ENCODE assay signal across 6 cellular contexts in genomic region chr22:37806409-37807338, GRCh38. TPM values are rescaled to one million over a fixed set of nuclear protein-coding genes. Genes with fewer than 3 reads are reported as not detected.
DNase-seq lines count a peak whose midpoint lies in the region; TF ChIP-seq lines count a peak whose summit lies in the region.

No MANE protein-coding gene starts in this region.

- peak overlapping the region; percentile 71 for H3K4me3 ChIP-seq in ovary

- no peaks in the 10 kb centered on the region for H3K9me3 Mint-ChIP-seq in activated naive CD4-positive, alpha-beta T cell treated with anti-CD3 and anti-CD28 coated beads, Interleukin-2, amount 50 U/mL, for 24 hours

- H3K27ac Mint-ChIP-seq in activated naive CD4-positive, alpha-beta T cell treated with anti-CD3 and anti-CD28 coated beads, Interleukin-2, amount 50 U/mL, for 24 hours, result no peak overlapping the region

- peak overlapping the region in 1 of 2 donors; percentile 4 for H3K27ac ChIP-seq in ovary

- peaks cover 33% of the 10 kb centered on the region for H3K4me1 Mint-ChIP-seq in activated naive CD4-positive, alpha-beta T cell treated with anti-CD3 and anti-CD28 coated beads, Interleukin-2, amount 50 U/mL, for 24 hours

- H3K9me3 ChIP-seq in ovary, result no peaks in the 10 kb centered on the region

- no peak for DNase-seq in activated naive CD4-positive, alpha-beta T cell treated with Interleukin-2 at 50 U/mL for 16 hours
- DNase-seq in cerebellar cortex (ENCODE audit: low spot score) (peak; percentile 44), ovary (peak in 4 of 5 donors; percentile 39 to 62 (median 54)), NCI-H2081 (lab: John Stamatoyannopoulos, UW) (no peak), NCI-H2029 (lab: John Stamatoyannopoulos, UW) (no peak)

- peaks cover 19% of the 10 kb centered on the region for H3K27me3 Mint-ChIP-seq in activated naive CD4-positive, alpha-beta T cell treated with anti-CD3 and anti-CD28 coated beads, Interleukin-2, amount 50 U/mL, for 24 hours

- no peak for TF ChIP-seq EP300 in ovary (IDR thresholded peaks at IDR 0.05)

- WGBS in ovary, 3 donors, result 3 to 4% (median 4%) methylated on average over 19 of the region's 19 CpGs

- intact Hi-C loops in ovary (cut with DNase I), result no loop called here

- H3K36me3 Mint-ChIP-seq in activated naive CD4-positive, alpha-beta T cell treated with anti-CD3 and anti-CD28 coated beads, Interleukin-2, amount 50 U/mL, for 24 hours, result no peaks in the 10 kb centered on the region

- no peaks in the 10 kb centered on the region for H3K36me3 ChIP-seq in ovary

- H3K27me3 ChIP-seq in ovary, result no peaks in the 10 kb centered on the region

- H3K4me3 Mint-ChIP-seq in activated naive CD4-positive, alpha-beta T cell treated with anti-CD3 and anti-CD28 coated beads, Interleukin-2, amount 50 U/mL, for 24 hours, result peak overlapping the region; percentile 73

- no peak for TF ChIP-seq POLR2A in ovary (IDR thresholded peaks at IDR 0.05)

- no peak for TF ChIP-seq CTCF in ovary (IDR thresholded peaks at IDR 0.05)

- H3K4me1 ChIP-seq in ovary (ENCODE audit: insufficient read depth), result peaks cover 9% of the 10 kb centered on the region

RNA-seq across cellular contexts. Expression of gene GCAT, which starts 1.1 kb away (rescaled TPM):
- 10 to 100 TPM in 3 of 7 donors, 1 to 10 TPM in 4; 2.3 to 17.7 (median 9.9) TPM for total RNA-seq in ovary
- polyA plus RNA-seq in ovary, result 10 to 100 TPM in 1 of 2 donors, 1 to 10 TPM in 1; 2.6 to 10.6 TPM

RNA-seq across cellular contexts. Expression of gene GALR3, which starts 16.5 kb away (rescaled TPM):
- not detected for total RNA-seq in ovary
- not detected for polyA plus RNA-seq in ovary

RNA-seq across cellular contexts. Expression of gene ANKRD54, which starts 37.5 kb away (rescaled TPM):
- total RNA-seq in ovary, result 10 to 100 TPM; 28.5 to 48.6 (median 36.2) TPM
- polyA plus RNA-seq in ovary, result 10 to 100 TPM; 14.4 to 24.4 TPM

RNA-seq across cellular contexts. Expression of gene EIF3L, which starts 42.5 kb away (rescaled TPM):
- 1,000 to 10,000 TPM in 2 of 7 donors, 100 to 1,000 TPM in 5; 534 to 1,344 (median 896) TPM for total RNA-seq in ovary
- polyA plus RNA-seq in ovary, result 1,000 to 10,000 TPM in 1 of 2 donors, 100 to 1,000 TPM in 1; 725 to 1,289 TPM

Comparison
In these comparisons a context has a peak if more than half of its experiments do, and no peak if none do; other contexts are left out.
1. DNase-seq: peak in cerebellar cortex (single experiment) and ovary (4 of 5); none in activated naive CD4-positive, alpha-beta T cell treated with Interleukin-2 at 50 U/mL for 16 hours (single experiment), NCI-H2081 (0 of 2) and NCI-H2029 (single experiment).